ENCODE assay signal across 20 cellular contexts in the genomic region with DNA sequence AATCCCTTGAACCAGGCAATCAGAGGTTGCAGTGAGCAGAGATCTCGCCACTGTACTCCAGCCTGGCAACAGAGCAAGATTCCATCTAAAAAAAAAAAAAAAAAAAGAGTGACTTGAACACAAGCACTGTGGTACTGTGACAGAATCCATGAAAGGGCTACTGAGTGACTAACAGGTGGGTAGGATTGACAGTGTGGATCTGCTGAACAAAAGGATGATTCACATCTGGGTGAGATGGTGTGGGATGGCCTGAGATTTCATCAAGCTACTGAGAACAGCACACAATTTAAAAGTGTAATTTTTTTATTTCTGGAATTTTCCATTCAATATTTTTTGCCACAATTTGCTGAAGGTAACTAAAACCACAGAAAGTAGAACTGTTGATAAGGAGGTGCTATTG. TPM values are rescaled to one million over a fixed set of nuclear protein-coding genes. Genes with fewer than 3 reads are reported as not detected.
DNase-seq lines count a peak whose midpoint lies in the region; ATAC-seq and TF ChIP-seq lines count a peak whose summit lies in the region.
"Had no signal": no experiment of that assay in that cellular context is flagged by ENCODE, and none has a peak within 500 bp of the region (broad histone marks: within the 10 kb centered on the region; RNA-seq: fewer than 3 reads in every experiment).

No MANE protein-coding gene starts in this region.

- no peak for TF ChIP-seq CTCF in WERI-Rb-1 (IDR thresholded peaks at IDR 0.05; ENCODE audit: low read depth, low read length)

- no peaks in the 10 kb centered on the region for H3K36me3 ChIP-seq in WERI-Rb-1
- H3K36me3 ChIP-seq: ascending aorta, BLaER1, left lung, sigmoid colon had no signal

- ATAC-seq in esophagus mucosa: peak; percentile 70
- ATAC-seq: left lung had no signal

- H3K4me3 ChIP-seq in WERI-Rb-1 (ENCODE audit: low read depth, low read length): no peak overlapping the region
- H3K4me3 ChIP-seq: ascending aorta, BLaER1, left lung, sigmoid colon had no signal

- H3K27me3 ChIP-seq in WERI-Rb-1 (ENCODE audit: insufficient read depth, low read depth, severe bottlenecking): no peaks in the 10 kb centered on the region
- H3K27me3 ChIP-seq: ascending aorta, BLaER1, left lung, sigmoid colon had no signal

- DNase-seq in DMS53 (lab: John Stamatoyannopoulos, UW) (peak; percentile 36), DMS53 treated with DMSO at 0.1 percent for 48 hours (lab: John Stamatoyannopoulos, UW; ENCODE audit: unreplicated experiment) (no peak), A172 (ENCODE audit: low spot score) (peak; percentile 21), SW480 (ENCODE audit: low spot score) (peak; percentile 43), NCI-H748 treated with DMSO at 0.1 percent for 48 hours (lab: John Stamatoyannopoulos, UW) (no peak), OCI-M1 (lab: John Stamatoyannopoulos, UW) (no peak), WERI-Rb-1 (no peak)
- DNase-seq: activated CD8-positive, alpha-beta memory T cell treated with anti-CD3 and anti-CD28 coated beads, Interleukin-2, amount 50 U/mL, for 48 hours; DMS 273 treated with DMSO at 0.1 percent for 48 hours; H9; left lung; NCI-H2029 treated with DMSO at 0.1 percent for 48 hours; NCI-H524; occipital lobe; sigmoid colon; stimulated activated naive B cell treated with anti-CD40 and anti-IgM and Interleukin-4, amounts not matched to agents 10 μg/mL and 1 μg/mL and 100 μg/mL, for 72 hours had no signal

- H3K9me3 ChIP-seq in WERI-Rb-1 (ENCODE audit: severe bottlenecking): no peaks in the 10 kb centered on the region
- H3K9me3 ChIP-seq: ascending aorta, BLaER1, left lung, sigmoid colon had no signal

- H3K27ac ChIP-seq in WERI-Rb-1: no peak overlapping the region
- H3K27ac ChIP-seq: 22Rv1, ascending aorta, BLaER1, left lung, sigmoid colon had no signal

RNA-seq across cellular contexts. Expression of a gene that starts 13.3 kb away (rescaled TPM):
- 89.7 and 110 TPM in 2 replicates for total RNA-seq in A172 (2014; rRNA removed; shearing (Covaris generic))
- total RNA-seq in esophagus mucosa: 51.1 TPM

Comparison
In these comparisons a context has a peak if more than half of its experiments do, and no peak if none do; other contexts are left out.
1. DNase-seq: peak in DMS53 (single experiment), A172 (single experiment) and SW480 (single experiment); none in DMS53 treated with DMSO at 0.1 percent for 48 hours (single experiment), NCI-H748 treated with DMSO at 0.1 percent for 48 hours (single experiment), OCI-M1 (single experiment) and WERI-Rb-1 (single experiment).